Comparison of ENCODE assay signal across 18 cellular contexts in the genomic region with DNA sequence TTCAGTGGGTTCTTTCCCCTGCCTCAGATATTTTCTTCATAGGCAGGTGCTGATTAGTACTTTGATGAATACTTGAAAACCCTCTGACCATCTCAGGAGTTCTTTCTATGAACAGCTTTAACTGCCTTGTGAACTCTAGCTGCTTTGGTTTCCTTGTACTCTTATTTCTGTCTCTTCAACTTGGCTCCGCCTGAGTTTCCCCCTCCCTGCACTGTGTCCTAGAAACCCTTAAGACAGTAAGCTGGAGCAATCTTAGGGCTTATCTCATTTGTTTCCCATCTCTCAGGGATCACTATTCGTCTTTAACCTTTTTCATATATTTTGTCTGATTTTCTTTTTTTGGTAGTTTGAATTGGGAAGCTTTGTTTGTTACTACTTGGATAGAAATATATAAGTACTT.
"Had no signal": no experiment of that assay in that cellular context is flagged by ENCODE, and none has a peak within 500 bp of the region (broad histone marks: within the 10 kb centered on the region; RNA-seq: fewer than 3 reads in every experiment).

No MANE protein-coding gene starts in this region.

- FAIRE-seq: keratinocyte, small intestine had no signal

- DNase-seq: activated B cell treated with CpG ODN at 0.5 μM for 24 hours; activated CD4-positive, alpha-beta T cell treated with anti-CD3 and anti-CD28 coated beads, Interleukin-2, amount 50 U/mL, for 1 hour; activated CD8-positive, alpha-beta memory T cell treated with anti-CD3 and anti-CD28 coated beads for 24 hours; activated naive CD4-positive, alpha-beta T cell treated with anti-CD3 and anti-CD28 coated beads for 36 hours; adrenal gland; caudate nucleus; left ventricle myocardium inferior; mesenchymal stem cell; natural killer cell; nucleus accumbens; small intestine; stimulated activated CD4-positive, alpha-beta T cell treated with anti-CD3 and anti-CD28 coated beads, Interleukin-4, amount 100 ng/mL, for 24 hours; T-helper 2 cell; upper lobe of left lung had no signal

- H3K4me3 ChIP-seq: adrenal gland, esophagus muscularis mucosa, hepatocyte, left ventricle myocardium inferior, right atrium auricular region, upper lobe of left lung had no signal

- H3K4me1 ChIP-seq: adrenal gland, esophagus muscularis mucosa, left ventricle myocardium inferior, right atrium auricular region, upper lobe of left lung had no signal

- H3K27me3 ChIP-seq: adrenal gland, esophagus muscularis mucosa, hepatocyte, right atrium auricular region, upper lobe of left lung had no signal

- ATAC-seq: natural killer cell had no signal

- H3K9me3 ChIP-seq: adrenal gland, esophagus muscularis mucosa, left ventricle myocardium inferior, right atrium auricular region, upper lobe of left lung had no signal

- H3K27ac ChIP-seq: adrenal gland, esophagus muscularis mucosa, hepatocyte, left ventricle myocardium inferior, right atrium auricular region, upper lobe of left lung had no signal
